Comparison of ENCODE assay signal across 8 cellular contexts in the genomic region with DNA sequence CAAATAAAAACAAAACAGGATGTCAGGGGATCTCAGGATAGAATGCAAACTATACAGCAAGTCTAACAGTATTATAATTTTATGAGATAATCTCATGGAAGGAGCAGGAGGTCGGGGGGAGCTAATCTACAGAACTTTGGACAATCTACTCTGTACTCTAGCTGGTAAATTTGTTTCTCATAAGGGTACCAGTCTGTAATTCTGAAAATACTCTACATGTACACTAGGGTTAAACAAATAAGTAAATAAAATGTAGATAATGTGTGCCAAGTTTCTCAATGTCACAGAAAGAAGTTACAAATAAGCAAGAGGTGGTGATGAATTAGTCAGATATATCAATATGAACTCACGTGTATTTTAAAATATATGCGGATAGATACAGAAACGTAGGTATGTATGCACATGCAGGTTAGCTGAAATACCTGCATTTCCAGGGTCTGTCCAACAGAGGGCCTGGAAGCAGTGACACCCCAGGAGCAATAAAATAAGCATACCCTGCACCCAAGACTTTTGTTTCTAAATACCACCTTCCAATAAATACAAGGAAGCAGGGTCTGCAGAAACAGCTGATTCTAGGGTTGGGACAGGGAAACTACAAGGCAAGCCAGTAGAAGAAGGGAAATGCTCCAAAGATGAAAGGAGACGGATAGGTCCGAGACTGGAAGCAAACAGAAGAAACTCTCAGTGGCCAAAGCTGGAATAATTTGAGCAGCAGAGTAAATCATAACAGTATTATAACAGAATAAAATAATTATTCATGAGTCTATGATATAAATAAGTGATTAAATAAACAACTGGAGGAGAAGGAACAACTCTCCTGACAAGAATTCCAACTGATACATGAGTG. TPM values are rescaled to one million over a fixed set of nuclear protein-coding genes. Genes with fewer than 3 reads are reported as not detected.
DNase-seq lines count a peak whose midpoint lies in the region; ATAC-seq and TF ChIP-seq lines count a peak whose summit lies in the region.

No MANE protein-coding gene starts in this region.

- H4K20me1 ChIP-seq in Loucy (ENCODE audit: insufficient read depth, low read length, poor library complexity, severe bottlenecking), result no peaks in the 10 kb centered on the region

- peaks cover 2% of the 10 kb centered on the region for H3K36me3 Mint-ChIP-seq in activated T-cell treated with anti-CD3 and anti-CD28 coated beads, Interleukin-2, amount 50 U/mL, for 4 hours (ENCODE audit: insufficient read depth)

- no peak overlapping the region for H2AFZ ChIP-seq in Loucy (ENCODE audit: low read length)

- peaks cover 26% of the 10 kb centered on the region for H3K4me1 Mint-ChIP-seq in activated T-cell treated with anti-CD3 and anti-CD28 coated beads, Interleukin-2, amount 50 U/mL, for 4 hours (ENCODE audit: low read depth)

- no peaks in the 10 kb centered on the region for H3K79me2 ChIP-seq in Loucy (ENCODE audit: insufficient read depth, low read length)

- DNase-seq in ELF-1 (ENCODE audit: low read depth, low spot score), result peak; percentile 32
- peak; percentile 49 for DNase-seq in activated T-cell treated with anti-CD3 and anti-CD28 coated beads, Interleukin-2, amount 50 U/mL, for 4 hours
- DNase-seq in fibroblast of pulmonary artery (ENCODE audit: low read depth), result peak; percentile 47
- DNase-seq in renal cortical epithelial cell (ENCODE audit: low read depth), result peak; percentile 41
- no peak for DNase-seq in NCI-H2171 treated with DMSO at 0.1 percent for 48 hours (lab: John Stamatoyannopoulos, UW)
- no peak for DNase-seq in NCI-H2081 treated with DMSO at 0.1 percent for 48 hours (lab: John Stamatoyannopoulos, UW)

- peak overlapping the region; percentile 40 for H3K4me3 Mint-ChIP-seq in activated T-cell treated with anti-CD3 and anti-CD28 coated beads, Interleukin-2, amount 50 U/mL, for 4 hours

- H3K9ac ChIP-seq in Loucy (ENCODE audit: low read depth, low read length, poor library complexity, severe bottlenecking), result no peak overlapping the region

- TF ChIP-seq CTCF in Loucy (conservative IDR thresholded peaks at IDR 0.05; ENCODE audit: low read length), result peak; percentile 86
- TF ChIP-seq CTCF in fibroblast of pulmonary artery (IDR thresholded peaks at IDR 0.05; ENCODE audit: low read length, missing control alignments), result peak; percentile 68

- H3K27me3 Mint-ChIP-seq in activated T-cell treated with anti-CD3 and anti-CD28 coated beads, Interleukin-2, amount 50 U/mL, for 4 hours (ENCODE audit: low read depth), result no peaks in the 10 kb centered on the region

- peak; percentile 60 for ATAC-seq in GM21526 (IDR thresholded peaks at IDR 0.05; ENCODE audit: low FRiP score, unreplicated experiment)
- ATAC-seq in activated T-cell treated with anti-CD3 and anti-CD28 coated beads, Interleukin-2, amount 50 U/mL, for 4 hours, result peak; percentile 67 to 70

- H3K4me1 ChIP-seq in Loucy (ENCODE audit: insufficient read depth, low read length, poor library complexity, severe bottlenecking), result no peaks in the 10 kb centered on the region

- no peaks in the 10 kb centered on the region for H3K27me3 ChIP-seq in Loucy (ENCODE audit: insufficient read depth, low read length, poor library complexity, severe bottlenecking)

- no peak overlapping the region for H3K4me3 ChIP-seq in Loucy (ENCODE audit: low read length, poor library complexity, severe bottlenecking)
- peak overlapping the region; percentile 6 for H3K4me3 ChIP-seq in fibroblast of pulmonary artery (replicated peaks; ENCODE audit: low read depth, low read length)

- H3K9me3 Mint-ChIP-seq in activated T-cell treated with anti-CD3 and anti-CD28 coated beads, Interleukin-2, amount 50 U/mL, for 4 hours, result no peaks in the 10 kb centered on the region

- H3K36me3 ChIP-seq in Loucy (ENCODE audit: insufficient read depth, low read length), result no peaks in the 10 kb centered on the region

- H3F3A ChIP-seq in Loucy (ENCODE audit: low read depth), result no peaks in the 10 kb centered on the region

- no peaks in the 10 kb centered on the region for H3K9me2 ChIP-seq in Loucy (replicated peaks; ENCODE audit: low read depth, low read length)

- H3K9me3 ChIP-seq in Loucy (ENCODE audit: insufficient read depth, low read depth, low read length), result no peaks in the 10 kb centered on the region

- H3K4me2 ChIP-seq in Loucy (ENCODE audit: low read depth, low read length, poor library complexity, severe bottlenecking), result no peak overlapping the region

RNA-seq across cellular contexts. Expression of a gene that starts 27.8 kb away (rescaled TPM):
- 100 to 1,000 TPM; 114 to 137 (median 123) TPM for total RNA-seq in activated T-cell treated with anti-CD3 and anti-CD28 coated beads, Interleukin-2, amount 50 U/mL, for 4 hours
- total RNA-seq in renal cortical epithelial cell, result 7.9 and 10.1 TPM in 2 replicates

Comparison
In these comparisons a context has a peak if more than half of its experiments do, and no peak if none do; other contexts are left out.
1. DNase-seq: peak in ELF-1 (single experiment), activated T-cell treated with anti-CD3 and anti-CD28 coated beads, Interleukin-2, amount 50 U/mL, for 4 hours (single experiment), fibroblast of pulmonary artery (single experiment) and renal cortical epithelial cell (single experiment); none in NCI-H2171 treated with DMSO at 0.1 percent for 48 hours (single experiment) and NCI-H2081 treated with DMSO at 0.1 percent for 48 hours (single experiment).
2. RNA of a gene that starts 27.8 kb away (total RNA-seq): 114 to 137 TPM in activated T-cell treated with anti-CD3 and anti-CD28 coated beads, Interleukin-2, amount 50 U/mL, for 4 hours; 7.9 to 10.1 TPM in renal cortical epithelial cell; every median in the first group is over 10 times any median in the second.